In the genomic region with DNA sequence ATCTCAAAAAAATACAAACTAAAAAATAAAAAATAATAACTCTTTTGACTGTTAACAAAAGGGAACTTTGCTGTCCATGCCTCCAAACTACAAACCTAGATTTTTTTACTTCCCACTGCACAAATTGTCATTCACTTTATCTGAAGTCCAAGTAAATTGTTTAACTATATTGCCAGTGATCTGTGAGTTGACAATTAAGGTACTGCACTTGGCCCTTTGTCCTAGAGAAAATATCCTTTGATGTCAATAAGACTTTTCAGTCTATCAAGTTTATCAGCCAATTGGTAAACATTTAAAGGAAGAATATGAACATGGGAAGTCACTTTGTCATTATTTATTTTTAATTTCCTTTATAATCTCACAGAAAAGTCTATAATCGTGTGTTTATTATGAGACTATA, we compare ENCODE assay signal across 35 cellular contexts.
"Had no signal": no experiment of that assay in that cellular context is flagged by ENCODE, and none has a peak within 500 bp of the region (broad histone marks: within the 10 kb centered on the region; RNA-seq: fewer than 3 reads in every experiment).

No MANE protein-coding gene starts in this region.

- H3K4me3 ChIP-seq: MG63 had no signal

- H3K36me3 ChIP-seq: MG63 had no signal

- H3K9ac ChIP-seq: KMS-11 had no signal

- DNase-seq: Karpas-422, Kasumi-1, KG1, MG63, MM.1S, MV-4-11, NCI-H1048, NCI-H1092, NCI-H1092 treated with DMSO at 0.1 percent for 48 hours, NCI-H1105, NCI-H1105 treated with DMSO at 0.1 percent for 48 hours, NCI-H1417, NCI-H1417 treated with DMSO at 0.1 percent for 48 hours, NCI-H1436, NCI-H1436 treated with DMSO at 0.1 percent for 48 hours, NCI-H146, NCI-H1694, NCI-H1694 treated with DMSO at 0.1 percent for 48 hours, NCI-H187, NCI-H187 treated with DMSO at 0.1 percent for 48 hours, NCI-H1930, NCI-H2029, NCI-H2029 treated with DMSO at 0.1 percent for 48 hours, NCI-H2081, NCI-H2081 treated with DMSO at 0.1 percent for 48 hours, NCI-H2107, NCI-H2171, NCI-H2171 treated with DMSO at 0.1 percent for 48 hours, NCI-H2227 treated with DMSO at 0.1 percent for 48 hours, NCI-H226, NCI-H345, NCI-H446, NCI-H446 treated with DMSO at 0.1 percent for 48 hours, NCI-H510A had no signal

- H3K27me3 ChIP-seq: MG63 had no signal

- H3K4me2 ChIP-seq: KMS-11 had no signal

- H3K9me3 ChIP-seq: MG63 had no signal

- H3K27ac ChIP-seq: KMS-11 had no signal
